In the genomic region with DNA sequence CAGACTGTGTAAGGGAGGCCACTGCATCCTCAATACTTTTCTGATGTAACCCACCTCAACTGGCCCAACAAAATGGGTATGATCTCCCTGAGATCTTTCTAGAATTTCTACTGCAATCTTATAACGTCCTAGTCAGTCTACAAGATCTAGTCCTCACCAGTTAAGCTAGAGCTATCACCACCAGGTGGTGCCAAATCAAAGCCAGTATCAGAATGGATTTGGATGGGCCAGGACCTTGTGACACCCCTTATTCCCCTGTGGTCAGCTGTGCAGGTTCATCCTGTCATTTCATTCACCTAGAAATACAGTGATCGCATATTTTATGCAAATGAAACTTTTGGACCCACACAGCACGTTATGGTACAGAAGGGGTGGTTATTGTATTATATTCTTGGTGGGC, we compare ENCODE assay signal across 8 cellular contexts.
DNase-seq lines count a peak whose midpoint lies in the region; ATAC-seq, FAIRE-seq and TF ChIP-seq lines count a peak whose summit lies in the region.

No MANE protein-coding gene starts in this region.

- H3K36me3 Mint-ChIP-seq in activated naive CD4-positive, alpha-beta T cell treated with anti-CD3 and anti-CD28 coated beads, Interleukin-2, amount 50 U/mL, for 72 hours: peaks cover 0 to 4% of the 10 kb centered on the region in 2 donors

- no peaks in the 10 kb centered on the region for H3K9me1 ChIP-seq in keratinocyte (ENCODE audit: control insufficient read depth, extremely low read depth, insufficient read depth, low read length)

- no peaks in the 10 kb centered on the region for H4K20me1 ChIP-seq in keratinocyte (ENCODE audit: control insufficient read depth, extremely low read depth, insufficient read depth, low read length)

- ATAC-seq in activated naive CD4-positive, alpha-beta T cell treated with anti-CD3 and anti-CD28 coated beads, Interleukin-2, amount 50 U/mL, for 72 hours: peak; percentile 47 to 56
- ATAC-seq in HG02840 (IDR thresholded peaks at IDR 0.05; ENCODE audit: low FRiP score, unreplicated experiment) (no peak), HG02973 (IDR thresholded peaks at IDR 0.05; ENCODE audit: unreplicated experiment) (no peak)

- H3K27me3 ChIP-seq in keratinocyte (ENCODE audit: control insufficient read depth, extremely low read depth, insufficient read depth, low read length): no peaks in the 10 kb centered on the region

- no peaks in the 10 kb centered on the region for H3K9me3 ChIP-seq in keratinocyte (ENCODE audit: control insufficient read depth, low read depth, low read length)

- no peak overlapping the region for H3K9ac ChIP-seq in keratinocyte (ENCODE audit: control insufficient read depth, extremely low read depth, insufficient read depth, low read length)

- H2AFZ ChIP-seq in keratinocyte (ENCODE audit: control insufficient read depth, low read length): no peak overlapping the region

- H3K36me3 ChIP-seq in keratinocyte (ENCODE audit: control insufficient read depth in 2 of 2, extremely low read depth in 1 of 2, insufficient read depth in 2 of 2, low read length in 2 of 2): peaks cover 2 to 3% of the 10 kb centered on the region in 2 experiments

- no peak overlapping the region for H3K4me3 ChIP-seq in keratinocyte (ENCODE audit: control insufficient read depth in 2 of 3, extremely low read depth in 1 of 3, insufficient read depth in 2 of 3, low read depth in 1 of 3, low read length in 3 of 3)

- peak overlapping the region; percentile 31 for H3K4me2 ChIP-seq in keratinocyte (ENCODE audit: control insufficient read depth, extremely low read depth, insufficient read depth, low read depth, low read length)

- H3K4me1 ChIP-seq in keratinocyte (ENCODE audit: control insufficient read depth, extremely low read depth, insufficient read depth, low read length): peaks cover 33% of the 10 kb centered on the region

- FAIRE-seq in keratinocyte (lab: Jason Lieb, UNC) (peak; percentile 69), urothelium cell line (lab: Jason Lieb, UNC) (no peak)

- dilution Hi-C loops in keratinocyte (cut with MboI; ENCODE audit: extremely low pct_ligation_motif_present, low sequenced_read_pairs): no loop called here

- no peak overlapping the region for H3K27ac ChIP-seq in keratinocyte (ENCODE audit: control insufficient read depth, insufficient read depth, low read length)

- no peaks in the 10 kb centered on the region for H3K9me3 Mint-ChIP-seq in activated naive CD4-positive, alpha-beta T cell treated with anti-CD3 and anti-CD28 coated beads, Interleukin-2, amount 50 U/mL, for 72 hours

- no peak overlapping the region for H3K27ac Mint-ChIP-seq in activated naive CD4-positive, alpha-beta T cell treated with anti-CD3 and anti-CD28 coated beads, Interleukin-2, amount 50 U/mL, for 72 hours

- peak; percentile 51 for TF ChIP-seq CTCF in GM10266 (IDR thresholded peaks at IDR 0.05; ENCODE audit: control insufficient read depth, insufficient read depth, low read depth, missing control alignments)
- peak; percentile 54 to 70 (median 69) for TF ChIP-seq CTCF in keratinocyte (optimal IDR thresholded peaks at IDR 0.05 in 1 of 3, IDR thresholded peaks at IDR 0.05 in 1 of 3, conservative IDR thresholded peaks at IDR 0.05 in 1 of 3; ENCODE audit: extremely low read depth in 1 of 3, insufficient read depth in 2 of 3, low read length in 3 of 3)

- DNase-seq in AML-193 (lab: John Stamatoyannopoulos, UW): peak; percentile 33 to 37
- peak; percentile 31 for DNase-seq in GM10266 (ENCODE audit: extremely low spot score)
- peak; percentile 20 for DNase-seq in NCI-H1092 (lab: John Stamatoyannopoulos, UW)
- DNase-seq in activated naive CD4-positive, alpha-beta T cell treated with anti-CD3 and anti-CD28 coated beads, Interleukin-2, amount 50 U/mL, for 72 hours (ENCODE audit: low spot score in 2 of 2): peak in 1 of 2 donors; percentile 24
- DNase-seq in keratinocyte (ENCODE audit: low read depth, low spot score): no peak
- peak; percentile 38 for DNase-seq in urothelium cell line (ENCODE audit: low spot score)

- H3K79me2 ChIP-seq in keratinocyte (ENCODE audit: control insufficient read depth, insufficient read depth, low read length): peaks cover 28% of the 10 kb centered on the region

Comparison
In these comparisons a context has a peak if more than half of its experiments do, and no peak if none do; other contexts are left out.
1. ATAC-seq: peak in activated naive CD4-positive, alpha-beta T cell treated with anti-CD3 and anti-CD28 coated beads, Interleukin-2, amount 50 U/mL, for 72 hours (2 of 2); none in HG02840 (single experiment) and HG02973 (single experiment).